8 cellular contexts compared by ENCODE assay signal in genomic region chr10:101001225-101002035, GRCh38. TPM values are rescaled to one million over a fixed set of nuclear protein-coding genes. Genes with fewer than 3 reads are reported as not detected.
DNase-seq lines count a peak whose midpoint lies in the region; ATAC-seq and TF ChIP-seq lines count a peak whose summit lies in the region.

No MANE protein-coding gene starts in this region.

- no peak for TF ChIP-seq CTCF in esophagus squamous epithelium (IDR thresholded peaks at IDR 0.05)

- H3K27me3 Mint-ChIP-seq in T-cell (no peaks in the 10 kb centered on the region), naive B cell (no peaks in the 10 kb centered on the region)

- TF ChIP-seq POLR2A in esophagus squamous epithelium (IDR thresholded peaks at IDR 0.05), result peak in 2 of 4 donors; percentile 55 to 67

- CTCF ChIA-PET in T-cell (lab: Charles Lee), result interaction anchor here in 1 of 2 donors (0.6 to 2.1 kb wide), 2 partner anchors 13 to 1549 kb away, joined by 3 to 6 read pairs; no protein-coding TSS in a partner anchor

- H3K9me3 Mint-ChIP-seq in T-cell, result no peaks in the 10 kb centered on the region
- H3K9me3 Mint-ChIP-seq in naive B cell, result no peaks in the 10 kb centered on the region

- H3K4me3 ChIP-seq in esophagus squamous epithelium (peak overlapping the region in 3 of 4 donors; percentile 82 to 97 (median 97)), aorta (ENCODE audit: low read length in 2 of 2) (peak overlapping the region in 1 of 2 donors; percentile 69)

- intact Hi-C loops in esophagus squamous epithelium (cut with DNase I), result no loop called here
- intact Hi-C loops in aorta (cut with DNase I), result no loop called here

- DNase-seq in Caki2 (ENCODE audit: low read depth) (peak; percentile 43), T-cell (no peak), esophagus squamous epithelium (lab: John Stamatoyannopoulos, UW) (no peak), naive B cell (no peak), aorta (peak; percentile 95 to 96)

- H3K36me3 Mint-ChIP-seq in T-cell (peaks cover 6% of the 10 kb centered on the region), naive B cell (no peaks in the 10 kb centered on the region)

- no peak for ATAC-seq in T-cell (replicated peaks in 1 of 4)
- no peak for ATAC-seq in naive B cell (ENCODE audit: low read depth in 2 of 2)
- ATAC-seq in aorta (ENCODE audit: low FRiP score), result peak; percentile 58
- no peak for ATAC-seq in GM19351 (IDR thresholded peaks at IDR 0.05; ENCODE audit: unreplicated experiment)
- no peak for ATAC-seq in HG02884 (IDR thresholded peaks at IDR 0.05; ENCODE audit: unreplicated experiment)
- ATAC-seq in HG03039 (IDR thresholded peaks at IDR 0.05; ENCODE audit: unreplicated experiment), result no peak

- H3K4me3 Mint-ChIP-seq in T-cell, result peak overlapping the region; percentile 60 to 75 (median 71)
- peak overlapping the region; percentile 23 to 84 (median 79) for H3K4me3 Mint-ChIP-seq in naive B cell

- peaks cover 18 to 26% (median 25%) of the 10 kb centered on the region in 3 donors for H3K4me1 Mint-ChIP-seq in T-cell
- peaks cover 20 to 30% (median 29%) of the 10 kb centered on the region in 3 donors for H3K4me1 Mint-ChIP-seq in naive B cell

- WGBS in esophagus squamous epithelium, 2 donors, result 31 to 35% methylated on average over 3 to 9 of the region's 10 CpGs
- 22 to 25% methylated on average over 10 of the region's 10 CpGs for WGBS in aorta, 2 donors

- H3K36me3 ChIP-seq in esophagus squamous epithelium, result peaks cover 10 to 42% (median 27%) of the 10 kb centered on the region in 3 donors
- peaks cover 0 to 4% of the 10 kb centered on the region in 2 donors for H3K36me3 ChIP-seq in aorta (ENCODE audit: control insufficient read depth in 1 of 2, insufficient read depth in 2 of 2, low read length in 1 of 2)

- H3K9me3 ChIP-seq in esophagus squamous epithelium (no peaks in the 10 kb centered on the region), aorta (ENCODE audit: control insufficient read depth, low read length) (no peaks in the 10 kb centered on the region)

- POLR2A ChIA-PET in T-cell (lab: Charles Lee), result no interaction called here

- in situ Hi-C loops in Caki2 (cut with HindIII; ENCODE audit: low pct_unique_long_range_greater_than_20kb, low sequenced_read_pairs), result no loop called here

- peaks cover 32 to 73% (median 33%) of the 10 kb centered on the region in 3 donors for H3K4me1 ChIP-seq in esophagus squamous epithelium
- no peaks in the 10 kb centered on the region for H3K4me1 ChIP-seq in aorta (ENCODE audit: control insufficient read depth in 1 of 2, insufficient read depth in 2 of 2, low read length in 2 of 2)

- H3K27ac ChIP-seq in esophagus squamous epithelium, result peak overlapping the region; percentile 98 to 100 (median 100)
- H3K27ac ChIP-seq in aorta (ENCODE audit: low read depth in 1 of 2, low read length in 2 of 2), result peak overlapping the region; percentile 85 to 90

- peak overlapping the region; percentile 5 to 35 for H3K27ac Mint-ChIP-seq in T-cell
- peak overlapping the region in 4 of 6 donors; percentile 0 to 93 (median 86) for H3K27ac Mint-ChIP-seq in naive B cell

- H3K27me3 ChIP-seq in esophagus squamous epithelium (no peaks in the 10 kb centered on the region), aorta (ENCODE audit: control insufficient read depth in 1 of 2, insufficient read depth in 2 of 2, low read length in 1 of 2) (no peaks in the 10 kb centered on the region)

RNA-seq across cellular contexts. Expression of gene LZTS2, which starts 1.8 kb away (rescaled TPM):
- 35.5 and 37.2 TPM in 2 replicates for total RNA-seq in Caki2 (2014; rRNA removed; shearing (Covaris generic); ENCODE audit: low replicate concordance)
- total RNA-seq in T-cell (10 to 100 TPM; 16.4 to 39.5 (median 35.4) TPM), esophagus squamous epithelium (10 to 100 TPM; 26.7 to 55.2 (median 41.4) TPM), aorta (10 to 100 TPM; 94.0 to 95.3 TPM)
- polyA plus RNA-seq in naive B cell (ENCODE audit: low read depth in 6 of 6) (10 to 100 TPM in 5 of 6 donors, 1 to 10 TPM in 1; 2.2 to 21.5 (median 13.2) TPM), aorta (100 to 1,000 TPM in 1 of 2 donors, 10 to 100 TPM in 1; 38.3 to 108 TPM)

RNA-seq across cellular contexts. Expression of gene TWNK, which starts 14.1 kb away (rescaled TPM):
- total RNA-seq in Caki2 (2014; rRNA removed; shearing (Covaris generic); ENCODE audit: low replicate concordance), result 5.2 and 10.7 TPM in 2 replicates
- 10 to 100 TPM in 3 of 5 donors, 1 to 10 TPM in 2; 5.3 to 20.2 (median 16.9) TPM for total RNA-seq in T-cell
- total RNA-seq in esophagus squamous epithelium, result 10 to 100 TPM in 1 of 4 donors, 1 to 10 TPM in 3; 5.0 to 13.9 (median 6.5) TPM
- 10 to 100 TPM in 2 of 6 donors, 1 to 10 TPM in 3, not detected in 1; 5.5 to 13.3 (median 8.1) TPM for polyA plus RNA-seq in naive B cell (ENCODE audit: low read depth in 6 of 6)
- total RNA-seq in aorta, result 1 to 10 TPM; 4.6 to 5.7 TPM
- polyA plus RNA-seq in aorta, result 1 to 10 TPM; 3.0 to 4.5 TPM

RNA-seq across cellular contexts. Expression of gene MRPL43, which starts 14.1 kb away (rescaled TPM):
- total RNA-seq in Caki2 (2014; rRNA removed; shearing (Covaris generic); ENCODE audit: low replicate concordance), result 123 and 128 TPM in 2 replicates
- total RNA-seq in T-cell (10 to 100 TPM; 36.2 to 67.6 (median 60.4) TPM), esophagus squamous epithelium (10 to 100 TPM; 52.7 to 71.9 (median 60.7) TPM), aorta (10 to 100 TPM; 38.9 to 59.8 TPM)
- polyA plus RNA-seq in naive B cell (ENCODE audit: low read depth in 6 of 6) (100 to 1,000 TPM in 4 of 6 donors, 10 to 100 TPM in 2; 74.4 to 125 (median 113) TPM), aorta (100 to 1,000 TPM in 1 of 2 donors, 10 to 100 TPM in 1; 69.4 to 104 TPM)

RNA-seq across cellular contexts. Expression of gene PDZD7, which starts 29.5 kb away (rescaled TPM):
- 0.51 and 5.3 TPM in 2 replicates for total RNA-seq in Caki2 (2014; rRNA removed; shearing (Covaris generic); ENCODE audit: low replicate concordance)
- total RNA-seq in T-cell (1 to 10 TPM; 1.7 to 2.7 (median 2.3) TPM), esophagus squamous epithelium (under 1 TPM in 3 of 4 donors, not detected in 1; 0.19 to 0.29 (median 0.26) TPM), aorta (1 to 10 TPM; 1.1 to 1.6 TPM)
- polyA plus RNA-seq in naive B cell (ENCODE audit: low read depth in 6 of 6) (under 1 TPM in 2 of 6 donors, not detected in 4; 0.23 to 0.87 TPM), aorta (1 to 10 TPM in 1 of 2 donors, under 1 TPM in 1; 0.97 to 3.9 TPM)

RNA-seq across cellular contexts. Expression of gene SFXN3, which starts 29.6 kb away (rescaled TPM):
- total RNA-seq in Caki2 (2014; rRNA removed; shearing (Covaris generic); ENCODE audit: low replicate concordance), result 46.5 and 48.4 TPM in 2 replicates
- total RNA-seq in T-cell, result 100 to 1,000 TPM in 2 of 5 donors, 10 to 100 TPM in 3; 45.2 to 113 (median 91.0) TPM
- total RNA-seq in esophagus squamous epithelium, result 10 to 100 TPM in 2 of 4 donors, 1 to 10 TPM in 2; 3.9 to 30.7 (median 9.4) TPM
- polyA plus RNA-seq in naive B cell (ENCODE audit: low read depth in 6 of 6), result 1 to 10 TPM; 3.5 to 6.4 (median 4.8) TPM
- 100 to 1,000 TPM in 1 of 2 donors, 10 to 100 TPM in 1; 91.5 to 113 TPM for total RNA-seq in aorta
- 10 to 100 TPM; 42.6 to 97.1 TPM for polyA plus RNA-seq in aorta

Comparison
In these comparisons a context has a peak if more than half of its experiments do, and no peak if none do; other contexts are left out.
1. DNase-seq: peak in Caki2 (single experiment) and aorta (2 of 2); none in T-cell (0 of 34), esophagus squamous epithelium (single experiment) and naive B cell (single experiment).